In the genomic region with DNA sequence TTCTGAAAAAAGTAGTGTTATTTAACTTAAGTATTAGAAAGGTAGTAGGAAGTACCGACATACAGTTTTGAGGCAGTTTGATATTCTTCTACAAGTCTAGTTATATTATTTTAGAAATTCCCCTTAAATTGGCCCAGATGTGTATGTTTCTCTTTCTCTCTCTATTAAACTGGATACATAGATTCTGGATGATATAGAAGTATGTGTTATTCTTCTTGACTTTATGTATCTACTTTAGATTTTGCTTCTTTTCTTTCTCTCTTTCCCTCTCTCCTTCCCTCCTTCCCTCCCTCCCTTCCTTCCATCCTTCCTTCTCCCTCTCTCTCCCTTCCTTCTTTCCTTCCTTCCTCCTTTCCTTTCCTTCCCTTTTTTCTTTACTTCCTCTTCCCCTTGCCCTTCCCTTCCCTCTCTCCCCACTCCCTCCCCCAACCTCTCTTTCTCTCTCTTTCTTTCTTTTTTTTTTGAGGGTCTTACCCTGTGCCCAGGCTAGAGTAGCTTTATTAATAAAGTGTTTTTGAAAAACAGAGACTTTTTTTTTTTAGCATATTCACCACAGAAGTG, we compare ENCODE assay signal across 1 cellular context.
A peak's percentile ranks its signal among the peaks of the same experiment; 100 is the strongest.
TF ChIP-seq lines count a peak whose summit lies in the region.

No MANE protein-coding gene starts in this region.

TF ChIP-seq in K562, 482 proteins besides CTCF, POLR2A, EP300 and RAD21 (continued from another document and continues in another):
- TF ChIP-seq, protein P1, sequence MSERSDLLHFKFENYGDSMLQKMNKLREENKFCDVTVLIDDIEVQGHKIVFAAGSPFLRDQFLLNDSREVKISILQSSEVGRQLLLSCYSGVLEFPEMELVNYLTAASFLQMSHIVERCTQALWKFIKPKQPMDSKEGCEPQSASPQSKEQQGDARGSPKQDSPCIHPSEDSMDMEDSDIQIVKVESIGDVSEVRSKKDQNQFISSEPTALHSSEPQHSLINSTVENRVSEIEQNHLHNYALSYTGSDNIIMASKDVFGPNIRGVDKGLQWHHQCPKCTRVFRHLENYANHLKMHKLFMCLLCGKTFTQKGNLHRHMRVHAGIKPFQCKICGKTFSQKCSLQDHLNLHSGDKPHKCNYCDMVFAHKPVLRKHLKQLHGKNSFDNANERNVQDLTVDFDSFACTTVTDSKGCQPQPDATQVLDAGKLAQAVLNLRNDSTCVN (CRISPR knock-in tag; IDR thresholded peaks at IDR 0.05), result peak; percentile 89; the same call in 1 of the 2 replicates
- no peak for TF ChIP-seq HDAC3 (IDR thresholded peaks at IDR 0.05; ENCODE audit: borderline replicate concordance, partially characterized antibody)
- peak; percentile 54; the same call in 1 of the 2 replicates for TF ChIP-seq SMARCE1 (IDR thresholded peaks at IDR 0.05)
- TF ChIP-seq NFATC3 (IDR thresholded peaks at IDR 0.05), result no peak
- peak; percentile 83; a peak in 3 of 4 replicates for TF ChIP-seq ETV6 (IDR thresholded peaks at IDR 0.05; ENCODE audit: borderline replicate concordance in 1 of 2, low read depth in 2 of 2, low read length in 1 of 2)
- no peak for TF ChIP-seq ETV6 (CRISPR knock-in tag; IDR thresholded peaks at IDR 0.05; ENCODE audit: borderline replicate concordance)
- TF ChIP-seq ZNF24 (IDR thresholded peaks at IDR 0.05), result no peak
- no peak for TF ChIP-seq KLF13 (tag; IDR thresholded peaks at IDR 0.05; ENCODE audit: borderline replicate concordance, low read depth)
- TF ChIP-seq U2AF2 (optimal IDR thresholded peaks at IDR 0.05; ENCODE audit: low read depth, low read length), result no peak
- TF ChIP-seq SMARCA4 (IDR thresholded peaks at IDR 0.05), result peak; percentile 45; the same call in 1 of the 2 replicates
- TF ChIP-seq BRD4 (IDR thresholded peaks at IDR 0.05), result no peak
- TF ChIP-seq, protein P2, sequence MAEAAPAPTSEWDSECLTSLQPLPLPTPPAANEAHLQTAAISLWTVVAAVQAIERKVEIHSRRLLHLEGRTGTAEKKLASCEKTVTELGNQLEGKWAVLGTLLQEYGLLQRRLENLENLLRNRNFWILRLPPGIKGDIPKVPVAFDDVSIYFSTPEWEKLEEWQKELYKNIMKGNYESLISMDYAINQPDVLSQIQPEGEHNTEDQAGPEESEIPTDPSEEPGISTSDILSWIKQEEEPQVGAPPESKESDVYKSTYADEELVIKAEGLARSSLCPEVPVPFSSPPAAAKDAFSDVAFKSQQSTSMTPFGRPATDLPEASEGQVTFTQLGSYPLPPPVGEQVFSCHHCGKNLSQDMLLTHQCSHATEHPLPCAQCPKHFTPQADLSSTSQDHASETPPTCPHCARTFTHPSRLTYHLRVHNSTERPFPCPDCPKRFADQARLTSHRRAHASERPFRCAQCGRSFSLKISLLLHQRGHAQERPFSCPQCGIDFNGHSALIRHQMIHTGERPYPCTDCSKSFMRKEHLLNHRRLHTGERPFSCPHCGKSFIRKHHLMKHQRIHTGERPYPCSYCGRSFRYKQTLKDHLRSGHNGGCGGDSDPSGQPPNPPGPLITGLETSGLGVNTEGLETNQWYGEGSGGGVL (CRISPR knock-in tag; IDR thresholded peaks at IDR 0.05), result no peak
- no peak for TF ChIP-seq SRF (CRISPR knock-in tag; IDR thresholded peaks at IDR 0.05)
- TF ChIP-seq KLF10 (CRISPR knock-in tag; IDR thresholded peaks at IDR 0.05), result no peak
- TF ChIP-seq ZNF764 (CRISPR knock-in tag; IDR thresholded peaks at IDR 0.05; ENCODE audit: low read depth), result no peak
- TF ChIP-seq CEBPG (CRISPR knock-in tag; IDR thresholded peaks at IDR 0.05), result no peak
- TF ChIP-seq CEBPG (tag; conservative IDR thresholded peaks at IDR 0.05 in 1 of 2, IDR thresholded peaks at IDR 0.05 in 1 of 2), result no peak
- no peak for TF ChIP-seq ZNF217 (CRISPR knock-in tag; IDR thresholded peaks at IDR 0.05)
- no peak for TF ChIP-seq ZBTB34 (CRISPR knock-in tag; IDR thresholded peaks at IDR 0.05)
- no peak for TF ChIP-seq RFX1 (IDR thresholded peaks at IDR 0.05)
- TF ChIP-seq FUS (optimal IDR thresholded peaks at IDR 0.05; ENCODE audit: low read depth, low read length), result no peak
- TF ChIP-seq TOE1 (IDR thresholded peaks at IDR 0.05; ENCODE audit: borderline replicate concordance), result 0 out of 2 replicates have a peak, but pooled peaks have one; percentile 29
- no peak for TF ChIP-seq TOE1 (CRISPR knock-in tag; IDR thresholded peaks at IDR 0.05; ENCODE audit: borderline replicate concordance, low read depth)
- TF ChIP-seq EHMT2 (IDR thresholded peaks at IDR 0.05), result peak; percentile 43; the same call in 1 of the 2 replicates
- TF ChIP-seq KDM1A (IDR thresholded peaks at IDR 0.05), result no peak
- TF ChIP-seq, protein P3, sequence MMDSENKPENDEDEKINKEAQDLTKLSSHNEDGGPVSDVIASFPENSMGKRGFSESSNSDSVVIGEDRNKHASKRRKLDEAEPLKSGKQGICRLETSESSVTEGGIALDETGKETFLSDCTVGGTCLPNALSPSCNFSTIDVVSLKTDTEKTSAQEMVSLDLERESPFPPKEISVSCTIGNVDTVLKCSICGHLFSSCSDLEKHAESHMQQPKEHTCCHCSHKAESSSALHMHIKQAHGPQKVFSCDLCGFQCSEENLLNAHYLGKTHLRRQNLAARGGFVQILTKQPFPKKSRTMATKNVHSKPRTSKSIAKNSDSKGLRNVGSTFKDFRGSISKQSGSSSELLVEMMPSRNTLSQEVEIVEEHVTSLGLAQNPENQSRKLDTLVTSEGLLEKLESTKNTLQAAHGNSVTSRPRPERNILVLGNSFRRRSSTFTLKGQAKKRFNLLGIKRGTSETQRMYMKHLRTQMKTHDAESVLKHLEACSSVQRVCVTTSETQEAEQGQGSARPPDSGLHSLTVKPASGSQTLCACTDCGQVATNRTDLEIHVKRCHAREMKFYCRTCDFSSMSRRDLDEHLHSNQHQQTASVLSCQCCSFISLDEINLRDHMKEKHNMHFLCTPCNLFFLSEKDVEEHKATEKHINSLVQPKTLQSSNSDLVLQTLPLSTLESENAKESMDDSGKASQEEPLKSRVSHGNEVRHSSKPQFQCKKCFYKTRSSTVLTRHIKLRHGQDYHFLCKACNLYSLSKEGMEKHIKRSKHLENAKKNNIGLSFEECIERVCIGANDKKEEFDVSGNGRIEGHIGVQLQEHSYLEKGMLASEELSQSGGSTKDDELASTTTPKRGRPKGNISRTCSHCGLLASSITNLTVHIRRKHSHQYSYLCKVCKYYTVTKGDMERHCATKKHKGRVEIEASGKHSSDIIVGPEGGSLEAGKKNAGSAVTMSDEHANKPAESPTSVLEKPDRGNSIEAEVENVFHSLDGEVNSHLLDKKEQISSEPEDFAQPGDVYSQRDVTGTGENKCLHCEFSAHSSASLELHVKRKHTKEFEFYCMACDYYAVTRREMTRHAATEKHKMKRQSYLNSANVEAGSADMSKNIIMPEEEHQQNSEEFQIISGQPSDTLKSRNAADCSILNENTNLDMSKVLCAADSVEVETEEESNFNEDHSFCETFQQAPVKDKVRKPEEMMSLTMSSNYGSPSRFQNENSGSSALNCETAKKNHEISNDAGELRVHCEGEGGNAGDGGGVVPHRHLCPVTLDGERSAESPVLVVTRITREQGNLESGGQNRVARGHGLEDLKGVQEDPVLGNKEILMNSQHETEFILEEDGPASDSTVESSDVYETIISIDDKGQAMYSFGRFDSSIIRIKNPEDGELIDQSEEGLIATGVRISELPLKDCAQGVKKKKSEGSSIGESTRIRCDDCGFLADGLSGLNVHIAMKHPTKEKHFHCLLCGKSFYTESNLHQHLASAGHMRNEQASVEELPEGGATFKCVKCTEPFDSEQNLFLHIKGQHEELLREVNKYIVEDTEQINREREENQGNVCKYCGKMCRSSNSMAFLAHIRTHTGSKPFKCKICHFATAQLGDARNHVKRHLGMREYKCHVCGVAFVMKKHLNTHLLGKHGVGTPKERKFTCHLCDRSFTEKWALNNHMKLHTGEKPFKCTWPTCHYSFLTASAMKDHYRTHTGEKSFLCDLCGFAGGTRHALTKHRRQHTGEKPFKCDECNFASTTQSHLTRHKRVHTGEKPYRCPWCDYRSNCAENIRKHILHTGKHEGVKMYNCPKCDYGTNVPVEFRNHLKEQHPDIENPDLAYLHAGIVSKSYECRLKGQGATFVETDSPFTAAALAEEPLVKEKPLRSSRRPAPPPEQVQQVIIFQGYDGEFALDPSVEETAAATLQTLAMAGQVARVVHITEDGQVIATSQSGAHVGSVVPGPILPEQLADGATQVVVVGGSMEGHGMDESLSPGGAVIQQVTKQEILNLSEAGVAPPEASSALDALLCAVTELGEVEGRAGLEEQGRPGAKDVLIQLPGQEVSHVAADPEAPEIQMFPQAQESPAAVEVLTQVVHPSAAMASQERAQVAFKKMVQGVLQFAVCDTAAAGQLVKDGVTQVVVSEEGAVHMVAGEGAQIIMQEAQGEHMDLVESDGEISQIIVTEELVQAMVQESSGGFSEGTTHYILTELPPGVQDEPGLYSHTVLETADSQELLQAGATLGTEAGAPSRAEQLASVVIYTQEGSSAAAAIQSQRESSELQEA (IDR thresholded peaks at IDR 0.05; ENCODE audit: low read depth), result 0 out of 2 replicates have a peak, but pooled peaks have one; percentile 51
- TF ChIP-seq STAT5A (IDR thresholded peaks at IDR 0.05; ENCODE audit: borderline replicate concordance, low read length), result no peak
- TF ChIP-seq BCOR (IDR thresholded peaks at IDR 0.05), result peak; percentile 21; the same call in 1 of the 2 replicates
- TF ChIP-seq ZNF707 (CRISPR knock-in tag; conservative IDR thresholded peaks at IDR 0.05), result no peak
- no peak for TF ChIP-seq SMAD3 (CRISPR knock-in tag; conservative IDR thresholded peaks at IDR 0.05)
- TF ChIP-seq ZNF354B (CRISPR knock-in tag; IDR thresholded peaks at IDR 0.05), result no peak
- TF ChIP-seq ZNF583 (CRISPR knock-in tag; IDR thresholded peaks at IDR 0.05), result no peak
- peak; percentile 29; the same call in 1 of the 2 replicates for TF ChIP-seq ARID1B (IDR thresholded peaks at IDR 0.05)
- TF ChIP-seq, protein P4, sequence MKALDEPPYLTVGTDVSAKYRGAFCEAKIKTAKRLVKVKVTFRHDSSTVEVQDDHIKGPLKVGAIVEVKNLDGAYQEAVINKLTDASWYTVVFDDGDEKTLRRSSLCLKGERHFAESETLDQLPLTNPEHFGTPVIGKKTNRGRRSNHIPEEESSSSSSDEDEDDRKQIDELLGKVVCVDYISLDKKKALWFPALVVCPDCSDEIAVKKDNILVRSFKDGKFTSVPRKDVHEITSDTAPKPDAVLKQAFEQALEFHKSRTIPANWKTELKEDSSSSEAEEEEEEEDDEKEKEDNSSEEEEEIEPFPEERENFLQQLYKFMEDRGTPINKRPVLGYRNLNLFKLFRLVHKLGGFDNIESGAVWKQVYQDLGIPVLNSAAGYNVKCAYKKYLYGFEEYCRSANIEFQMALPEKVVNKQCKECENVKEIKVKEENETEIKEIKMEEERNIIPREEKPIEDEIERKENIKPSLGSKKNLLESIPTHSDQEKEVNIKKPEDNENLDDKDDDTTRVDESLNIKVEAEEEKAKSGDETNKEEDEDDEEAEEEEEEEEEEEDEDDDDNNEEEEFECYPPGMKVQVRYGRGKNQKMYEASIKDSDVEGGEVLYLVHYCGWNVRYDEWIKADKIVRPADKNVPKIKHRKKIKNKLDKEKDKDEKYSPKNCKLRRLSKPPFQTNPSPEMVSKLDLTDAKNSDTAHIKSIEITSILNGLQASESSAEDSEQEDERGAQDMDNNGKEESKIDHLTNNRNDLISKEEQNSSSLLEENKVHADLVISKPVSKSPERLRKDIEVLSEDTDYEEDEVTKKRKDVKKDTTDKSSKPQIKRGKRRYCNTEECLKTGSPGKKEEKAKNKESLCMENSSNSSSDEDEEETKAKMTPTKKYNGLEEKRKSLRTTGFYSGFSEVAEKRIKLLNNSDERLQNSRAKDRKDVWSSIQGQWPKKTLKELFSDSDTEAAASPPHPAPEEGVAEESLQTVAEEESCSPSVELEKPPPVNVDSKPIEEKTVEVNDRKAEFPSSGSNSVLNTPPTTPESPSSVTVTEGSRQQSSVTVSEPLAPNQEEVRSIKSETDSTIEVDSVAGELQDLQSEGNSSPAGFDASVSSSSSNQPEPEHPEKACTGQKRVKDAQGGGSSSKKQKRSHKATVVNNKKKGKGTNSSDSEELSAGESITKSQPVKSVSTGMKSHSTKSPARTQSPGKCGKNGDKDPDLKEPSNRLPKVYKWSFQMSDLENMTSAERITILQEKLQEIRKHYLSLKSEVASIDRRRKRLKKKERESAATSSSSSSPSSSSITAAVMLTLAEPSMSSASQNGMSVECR (CRISPR knock-in tag; IDR thresholded peaks at IDR 0.05), result no peak
- TF ChIP-seq ZNF121 (CRISPR knock-in tag; conservative IDR thresholded peaks at IDR 0.05), result no peak
- no peak for TF ChIP-seq THAP7 (CRISPR knock-in tag; IDR thresholded peaks at IDR 0.05)
- 0 out of 2 replicates have a peak, but pooled peaks have one; percentile 22 for TF ChIP-seq NBN (IDR thresholded peaks at IDR 0.05; ENCODE audit: low read depth)
- TF ChIP-seq MCM2 (IDR thresholded peaks at IDR 0.05; ENCODE audit: low read depth), result no peak
- TF ChIP-seq COPS2 (conservative IDR thresholded peaks at IDR 0.05), result no peak
- TF ChIP-seq ELF1 (tag; IDR thresholded peaks at IDR 0.05), result no peak
- no peak for TF ChIP-seq CBX1 (IDR thresholded peaks at IDR 0.05; ENCODE audit: low read depth)
- no peak for TF ChIP-seq RBBP5 (IDR thresholded peaks at IDR 0.05; ENCODE audit: borderline replicate concordance, insufficient read depth, low read length, poor library complexity, severe bottlenecking)
- TF ChIP-seq ZFP36 (IDR thresholded peaks at IDR 0.05; ENCODE audit: low read depth, low read length, partially characterized antibody), result no peak
- no peak for TF ChIP-seq KDM5B (IDR thresholded peaks at IDR 0.05; ENCODE audit: insufficient replicate concordance, low read depth, low read length)
- 0 out of 4 replicates have a peak, but pooled peaks of 1 of the 2 experiments have one; percentile 57 for TF ChIP-seq MCM7 (IDR thresholded peaks at IDR 0.05)
- TF ChIP-seq PHF8 (IDR thresholded peaks at IDR 0.05; ENCODE audit: borderline replicate concordance, low read length), result no peak
- TF ChIP-seq HDAC1 (IDR thresholded peaks at IDR 0.05), result peak; percentile 42 to 53; a peak in 2 of 4 replicates
- TF ChIP-seq RAD51 (IDR thresholded peaks at IDR 0.05; ENCODE audit: borderline replicate concordance, low read depth), result no peak
- TF ChIP-seq MEF2D (tag; conservative IDR thresholded peaks at IDR 0.05; ENCODE audit: low read depth), result no peak
- no peak for TF ChIP-seq SPI1 (IDR thresholded peaks at IDR 0.05; ENCODE audit: borderline replicate concordance, low read depth, low read length)
- TF ChIP-seq ELF4 (CRISPR knock-in tag; IDR thresholded peaks at IDR 0.05), result peak; percentile 80; the same call in 1 of the 2 replicates
- no peak for TF ChIP-seq TCF3 (CRISPR knock-in tag; IDR thresholded peaks at IDR 0.05)
- TF ChIP-seq CREBBP (IDR thresholded peaks at IDR 0.05; ENCODE audit: low read depth, low read length), result no peak
